Comparison of ENCODE assay signal across 1 cellular context in the genomic region with DNA sequence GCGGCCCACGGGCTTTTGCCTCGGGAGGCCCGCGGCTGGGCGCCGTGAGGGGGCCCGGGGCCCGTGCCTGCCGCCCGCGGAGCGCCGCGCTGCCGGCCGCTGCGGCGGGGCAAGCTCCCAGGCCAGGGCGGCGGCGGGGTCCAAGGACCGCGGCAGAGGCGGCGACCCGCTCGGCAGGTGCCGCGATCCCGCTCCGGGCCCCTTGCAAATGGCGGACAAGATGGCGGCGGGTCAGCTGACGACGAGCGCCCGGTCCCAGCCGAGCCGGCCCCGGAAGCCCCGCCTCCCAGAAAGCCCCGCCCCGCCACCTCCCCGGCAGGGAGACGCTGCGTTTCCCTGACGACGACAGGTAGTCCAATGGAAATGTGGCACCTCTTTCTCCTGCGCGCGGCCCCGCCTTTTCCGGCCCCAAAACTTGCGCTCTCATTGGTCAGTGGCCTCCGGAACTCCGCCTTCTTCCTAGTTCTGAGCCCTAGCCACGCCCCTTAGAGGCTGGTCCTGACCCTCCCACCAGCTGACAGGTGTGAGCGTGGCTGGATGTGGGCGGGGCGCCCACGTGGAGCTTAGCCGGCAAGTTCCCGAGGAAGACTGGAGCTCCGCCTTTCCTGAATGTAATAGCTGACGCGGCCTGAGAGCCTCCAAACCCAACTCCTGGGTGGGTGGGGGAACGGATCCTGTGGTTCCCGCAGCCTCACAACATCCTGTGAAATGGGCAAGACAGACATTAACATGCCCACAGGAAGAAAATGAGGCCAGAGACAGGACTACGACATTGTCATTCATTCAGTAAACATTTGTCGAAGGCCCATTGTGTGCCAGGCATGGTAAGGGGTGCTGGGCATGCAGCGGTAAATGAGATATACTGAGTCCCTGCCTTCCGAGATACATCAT.
TF ChIP-seq lines count a peak whose summit lies in the region.

A gene (minus strand): TSS at position 228 of the 891 bp plus-strand sequence. CDS start 232 bp downstream, outside the sequence.

TF ChIP-seq in HepG2, 621 proteins besides CTCF, POLR2A, EP300 and RAD21 (continued from another document and continues in another):
- TF ChIP-seq, protein P1, sequence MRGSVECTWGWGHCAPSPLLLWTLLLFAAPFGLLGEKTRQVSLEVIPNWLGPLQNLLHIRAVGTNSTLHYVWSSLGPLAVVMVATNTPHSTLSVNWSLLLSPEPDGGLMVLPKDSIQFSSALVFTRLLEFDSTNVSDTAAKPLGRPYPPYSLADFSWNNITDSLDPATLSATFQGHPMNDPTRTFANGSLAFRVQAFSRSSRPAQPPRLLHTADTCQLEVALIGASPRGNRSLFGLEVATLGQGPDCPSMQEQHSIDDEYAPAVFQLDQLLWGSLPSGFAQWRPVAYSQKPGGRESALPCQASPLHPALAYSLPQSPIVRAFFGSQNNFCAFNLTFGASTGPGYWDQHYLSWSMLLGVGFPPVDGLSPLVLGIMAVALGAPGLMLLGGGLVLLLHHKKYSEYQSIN (CRISPR knock-in tag; IDR thresholded peaks at IDR 0.05; ENCODE audit: borderline replicate concordance): no peak
- TF ChIP-seq ZSCAN21 (CRISPR knock-in tag; IDR thresholded peaks at IDR 0.05; ENCODE audit: borderline replicate concordance) (no peak), ZBTB42 (CRISPR knock-in tag; IDR thresholded peaks at IDR 0.05) (0 out of 2 replicates have a peak, but pooled peaks have one; percentile 8), ZNF501 (CRISPR knock-in tag; IDR thresholded peaks at IDR 0.05) (peak; percentile 57), ZNF225 (CRISPR knock-in tag; IDR thresholded peaks at IDR 0.05) (no peak), ZNF546 (CRISPR knock-in tag; conservative IDR thresholded peaks at IDR 0.05) (no peak), POLR2G (IDR thresholded peaks at IDR 0.05; ENCODE audit: low read depth, low read length) (peak; percentile 51; the same call in 1 of the 2 replicates), SP5 (CRISPR knock-in tag; IDR thresholded peaks at IDR 0.05; ENCODE audit: borderline replicate concordance, low read depth) (peak; percentile 86), NFIB (CRISPR knock-in tag; IDR thresholded peaks at IDR 0.05; ENCODE audit: borderline replicate concordance) (no peak), NRL (CRISPR knock-in tag; IDR thresholded peaks at IDR 0.05; ENCODE audit: borderline replicate concordance) (no peak), GABPA (IDR thresholded peaks at IDR 0.05; ENCODE audit: low read depth, low read length) (peak; percentile 76), GABPA (CRISPR knock-in tag; IDR thresholded peaks at IDR 0.05; ENCODE audit: low read depth) (peak; percentile 92), ZFP90 (CRISPR knock-in tag; IDR thresholded peaks at IDR 0.05; ENCODE audit: borderline replicate concordance) (no peak), PRMT3 (CRISPR knock-in tag; IDR thresholded peaks at IDR 0.05; ENCODE audit: borderline replicate concordance, low read depth) (no peak), NR1H2 (CRISPR knock-in tag; IDR thresholded peaks at IDR 0.05; ENCODE audit: borderline replicate concordance, low read depth) (no peak), ATF1 (CRISPR knock-in tag; IDR thresholded peaks at IDR 0.05) (peak; percentile 66; the same call in 1 of the 2 replicates), HNRNPH1 (optimal IDR thresholded peaks at IDR 0.05; ENCODE audit: low read depth, low read length) (no peak), HDAC1 (CRISPR knock-in tag; IDR thresholded peaks at IDR 0.05) (peak; percentile 98), RXRA (CRISPR knock-in tag; IDR thresholded peaks at IDR 0.05) (peak; percentile 60), ZSCAN12 (CRISPR knock-in tag; IDR thresholded peaks at IDR 0.05) (no peak), TP53 (CRISPR knock-in tag; conservative IDR thresholded peaks at IDR 0.05) (no peak; the same call in 1 of the 2 replicates), MZF1 (CRISPR knock-in tag; IDR thresholded peaks at IDR 0.05; ENCODE audit: borderline replicate concordance) (no peak), FLYWCH1 (CRISPR knock-in tag; IDR thresholded peaks at IDR 0.05) (no peak)
- TF ChIP-seq, protein P2, sequence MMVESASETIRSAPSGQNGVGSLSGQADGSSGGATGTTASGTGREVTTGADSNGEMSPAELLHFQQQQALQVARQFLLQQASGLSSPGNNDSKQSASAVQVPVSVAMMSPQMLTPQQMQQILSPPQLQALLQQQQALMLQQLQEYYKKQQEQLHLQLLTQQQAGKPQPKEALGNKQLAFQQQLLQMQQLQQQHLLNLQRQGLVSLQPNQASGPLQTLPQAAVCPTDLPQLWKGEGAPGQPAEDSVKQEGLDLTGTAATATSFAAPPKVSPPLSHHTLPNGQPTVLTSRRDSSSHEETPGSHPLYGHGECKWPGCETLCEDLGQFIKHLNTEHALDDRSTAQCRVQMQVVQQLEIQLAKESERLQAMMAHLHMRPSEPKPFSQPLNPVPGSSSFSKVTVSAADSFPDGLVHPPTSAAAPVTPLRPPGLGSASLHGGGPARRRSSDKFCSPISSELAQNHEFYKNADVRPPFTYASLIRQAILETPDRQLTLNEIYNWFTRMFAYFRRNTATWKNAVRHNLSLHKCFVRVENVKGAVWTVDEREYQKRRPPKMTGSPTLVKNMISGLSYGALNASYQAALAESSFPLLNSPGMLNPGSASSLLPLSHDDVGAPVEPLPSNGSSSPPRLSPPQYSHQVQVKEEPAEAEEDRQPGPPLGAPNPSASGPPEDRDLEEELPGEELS (CRISPR knock-in tag; IDR thresholded peaks at IDR 0.05): no peak; the same call in 1 of the 2 replicates
- TF ChIP-seq, protein P3, sequence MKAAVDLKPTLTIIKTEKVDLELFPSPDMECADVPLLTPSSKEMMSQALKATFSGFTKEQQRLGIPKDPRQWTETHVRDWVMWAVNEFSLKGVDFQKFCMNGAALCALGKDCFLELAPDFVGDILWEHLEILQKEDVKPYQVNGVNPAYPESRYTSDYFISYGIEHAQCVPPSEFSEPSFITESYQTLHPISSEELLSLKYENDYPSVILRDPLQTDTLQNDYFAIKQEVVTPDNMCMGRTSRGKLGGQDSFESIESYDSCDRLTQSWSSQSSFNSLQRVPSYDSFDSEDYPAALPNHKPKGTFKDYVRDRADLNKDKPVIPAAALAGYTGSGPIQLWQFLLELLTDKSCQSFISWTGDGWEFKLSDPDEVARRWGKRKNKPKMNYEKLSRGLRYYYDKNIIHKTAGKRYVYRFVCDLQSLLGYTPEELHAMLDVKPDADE (CRISPR knock-in tag; IDR thresholded peaks at IDR 0.05): no peak
- TF ChIP-seq, protein P4, sequence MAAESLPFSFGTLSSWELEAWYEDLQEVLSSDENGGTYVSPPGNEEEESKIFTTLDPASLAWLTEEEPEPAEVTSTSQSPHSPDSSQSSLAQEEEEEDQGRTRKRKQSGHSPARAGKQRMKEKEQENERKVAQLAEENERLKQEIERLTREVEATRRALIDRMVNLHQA (CRISPR knock-in tag; IDR thresholded peaks at IDR 0.05): no peak
- TF ChIP-seq, protein P5, sequence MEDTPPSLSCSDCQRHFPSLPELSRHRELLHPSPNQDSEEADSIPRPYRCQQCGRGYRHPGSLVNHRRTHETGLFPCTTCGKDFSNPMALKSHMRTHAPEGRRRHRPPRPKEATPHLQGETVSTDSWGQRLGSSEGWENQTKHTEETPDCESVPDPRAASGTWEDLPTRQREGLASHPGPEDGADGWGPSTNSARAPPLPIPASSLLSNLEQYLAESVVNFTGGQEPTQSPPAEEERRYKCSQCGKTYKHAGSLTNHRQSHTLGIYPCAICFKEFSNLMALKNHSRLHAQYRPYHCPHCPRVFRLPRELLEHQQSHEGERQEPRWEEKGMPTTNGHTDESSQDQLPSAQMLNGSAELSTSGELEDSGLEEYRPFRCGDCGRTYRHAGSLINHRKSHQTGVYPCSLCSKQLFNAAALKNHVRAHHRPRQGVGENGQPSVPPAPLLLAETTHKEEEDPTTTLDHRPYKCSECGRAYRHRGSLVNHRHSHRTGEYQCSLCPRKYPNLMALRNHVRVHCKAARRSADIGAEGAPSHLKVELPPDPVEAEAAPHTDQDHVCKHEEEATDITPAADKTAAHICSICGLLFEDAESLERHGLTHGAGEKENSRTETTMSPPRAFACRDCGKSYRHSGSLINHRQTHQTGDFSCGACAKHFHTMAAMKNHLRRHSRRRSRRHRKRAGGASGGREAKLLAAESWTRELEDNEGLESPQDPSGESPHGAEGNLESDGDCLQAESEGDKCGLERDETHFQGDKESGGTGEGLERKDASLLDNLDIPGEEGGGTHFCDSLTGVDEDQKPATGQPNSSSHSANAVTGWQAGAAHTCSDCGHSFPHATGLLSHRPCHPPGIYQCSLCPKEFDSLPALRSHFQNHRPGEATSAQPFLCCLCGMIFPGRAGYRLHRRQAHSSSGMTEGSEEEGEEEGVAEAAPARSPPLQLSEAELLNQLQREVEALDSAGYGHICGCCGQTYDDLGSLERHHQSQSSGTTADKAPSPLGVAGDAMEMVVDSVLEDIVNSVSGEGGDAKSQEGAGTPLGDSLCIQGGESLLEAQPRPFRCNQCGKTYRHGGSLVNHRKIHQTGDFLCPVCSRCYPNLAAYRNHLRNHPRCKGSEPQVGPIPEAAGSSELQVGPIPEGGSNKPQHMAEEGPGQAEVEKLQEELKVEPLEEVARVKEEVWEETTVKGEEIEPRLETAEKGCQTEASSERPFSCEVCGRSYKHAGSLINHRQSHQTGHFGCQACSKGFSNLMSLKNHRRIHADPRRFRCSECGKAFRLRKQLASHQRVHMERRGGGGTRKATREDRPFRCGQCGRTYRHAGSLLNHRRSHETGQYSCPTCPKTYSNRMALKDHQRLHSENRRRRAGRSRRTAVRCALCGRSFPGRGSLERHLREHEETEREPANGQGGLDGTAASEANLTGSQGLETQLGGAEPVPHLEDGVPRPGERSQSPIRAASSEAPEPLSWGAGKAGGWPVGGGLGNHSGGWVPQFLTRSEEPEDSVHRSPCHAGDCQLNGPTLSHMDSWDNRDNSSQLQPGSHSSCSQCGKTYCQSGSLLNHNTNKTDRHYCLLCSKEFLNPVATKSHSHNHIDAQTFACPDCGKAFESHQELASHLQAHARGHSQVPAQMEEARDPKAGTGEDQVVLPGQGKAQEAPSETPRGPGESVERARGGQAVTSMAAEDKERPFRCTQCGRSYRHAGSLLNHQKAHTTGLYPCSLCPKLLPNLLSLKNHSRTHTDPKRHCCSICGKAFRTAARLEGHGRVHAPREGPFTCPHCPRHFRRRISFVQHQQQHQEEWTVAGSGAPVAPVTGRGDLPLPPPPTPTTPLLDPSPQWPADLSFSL (CRISPR knock-in tag; IDR thresholded peaks at IDR 0.05): no peak
- TF ChIP-seq, protein P6, sequence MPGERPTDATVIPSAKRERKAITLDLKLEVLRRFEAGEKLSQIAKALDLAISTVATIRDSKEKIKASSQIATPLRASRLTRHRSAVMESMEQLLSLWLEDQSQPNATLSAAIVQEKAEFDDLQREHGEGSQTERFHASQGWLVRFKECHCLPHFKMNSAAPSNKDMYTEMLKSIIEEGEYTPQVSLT (CRISPR knock-in tag; IDR thresholded peaks at IDR 0.05; ENCODE audit: borderline replicate concordance, low read depth): no peak
- TF ChIP-seq, protein P7, sequence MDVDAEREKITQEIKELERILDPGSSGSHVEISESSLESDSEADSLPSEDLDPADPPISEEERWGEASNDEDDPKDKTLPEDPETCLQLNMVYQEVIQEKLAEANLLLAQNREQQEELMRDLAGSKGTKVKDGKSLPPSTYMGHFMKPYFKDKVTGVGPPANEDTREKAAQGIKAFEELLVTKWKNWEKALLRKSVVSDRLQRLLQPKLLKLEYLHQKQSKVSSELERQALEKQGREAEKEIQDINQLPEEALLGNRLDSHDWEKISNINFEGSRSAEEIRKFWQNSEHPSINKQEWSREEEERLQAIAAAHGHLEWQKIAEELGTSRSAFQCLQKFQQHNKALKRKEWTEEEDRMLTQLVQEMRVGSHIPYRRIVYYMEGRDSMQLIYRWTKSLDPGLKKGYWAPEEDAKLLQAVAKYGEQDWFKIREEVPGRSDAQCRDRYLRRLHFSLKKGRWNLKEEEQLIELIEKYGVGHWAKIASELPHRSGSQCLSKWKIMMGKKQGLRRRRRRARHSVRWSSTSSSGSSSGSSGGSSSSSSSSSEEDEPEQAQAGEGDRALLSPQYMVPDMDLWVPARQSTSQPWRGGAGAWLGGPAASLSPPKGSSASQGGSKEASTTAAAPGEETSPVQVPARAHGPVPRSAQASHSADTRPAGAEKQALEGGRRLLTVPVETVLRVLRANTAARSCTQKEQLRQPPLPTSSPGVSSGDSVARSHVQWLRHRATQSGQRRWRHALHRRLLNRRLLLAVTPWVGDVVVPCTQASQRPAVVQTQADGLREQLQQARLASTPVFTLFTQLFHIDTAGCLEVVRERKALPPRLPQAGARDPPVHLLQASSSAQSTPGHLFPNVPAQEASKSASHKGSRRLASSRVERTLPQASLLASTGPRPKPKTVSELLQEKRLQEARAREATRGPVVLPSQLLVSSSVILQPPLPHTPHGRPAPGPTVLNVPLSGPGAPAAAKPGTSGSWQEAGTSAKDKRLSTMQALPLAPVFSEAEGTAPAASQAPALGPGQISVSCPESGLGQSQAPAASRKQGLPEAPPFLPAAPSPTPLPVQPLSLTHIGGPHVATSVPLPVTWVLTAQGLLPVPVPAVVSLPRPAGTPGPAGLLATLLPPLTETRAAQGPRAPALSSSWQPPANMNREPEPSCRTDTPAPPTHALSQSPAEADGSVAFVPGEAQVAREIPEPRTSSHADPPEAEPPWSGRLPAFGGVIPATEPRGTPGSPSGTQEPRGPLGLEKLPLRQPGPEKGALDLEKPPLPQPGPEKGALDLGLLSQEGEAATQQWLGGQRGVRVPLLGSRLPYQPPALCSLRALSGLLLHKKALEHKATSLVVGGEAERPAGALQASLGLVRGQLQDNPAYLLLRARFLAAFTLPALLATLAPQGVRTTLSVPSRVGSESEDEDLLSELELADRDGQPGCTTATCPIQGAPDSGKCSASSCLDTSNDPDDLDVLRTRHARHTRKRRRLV (CRISPR knock-in tag; IDR thresholded peaks at IDR 0.05): no peak
- TF ChIP-seq, protein P8, sequence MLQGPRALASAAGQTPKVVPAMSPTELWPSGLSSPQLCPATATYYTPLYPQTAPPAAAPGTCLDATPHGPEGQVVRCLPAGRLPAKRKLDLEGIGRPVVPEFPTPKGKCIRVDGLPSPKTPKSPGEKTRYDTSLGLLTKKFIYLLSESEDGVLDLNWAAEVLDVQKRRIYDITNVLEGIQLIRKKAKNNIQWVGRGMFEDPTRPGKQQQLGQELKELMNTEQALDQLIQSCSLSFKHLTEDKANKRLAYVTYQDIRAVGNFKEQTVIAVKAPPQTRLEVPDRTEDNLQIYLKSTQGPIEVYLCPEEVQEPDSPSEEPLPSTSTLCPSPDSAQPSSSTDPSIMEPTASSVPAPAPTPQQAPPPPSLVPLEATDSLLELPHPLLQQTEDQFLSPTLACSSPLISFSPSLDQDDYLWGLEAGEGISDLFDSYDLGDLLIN (CRISPR knock-in tag; IDR thresholded peaks at IDR 0.05; ENCODE audit: borderline replicate concordance): no peak
- TF ChIP-seq, protein P9, sequence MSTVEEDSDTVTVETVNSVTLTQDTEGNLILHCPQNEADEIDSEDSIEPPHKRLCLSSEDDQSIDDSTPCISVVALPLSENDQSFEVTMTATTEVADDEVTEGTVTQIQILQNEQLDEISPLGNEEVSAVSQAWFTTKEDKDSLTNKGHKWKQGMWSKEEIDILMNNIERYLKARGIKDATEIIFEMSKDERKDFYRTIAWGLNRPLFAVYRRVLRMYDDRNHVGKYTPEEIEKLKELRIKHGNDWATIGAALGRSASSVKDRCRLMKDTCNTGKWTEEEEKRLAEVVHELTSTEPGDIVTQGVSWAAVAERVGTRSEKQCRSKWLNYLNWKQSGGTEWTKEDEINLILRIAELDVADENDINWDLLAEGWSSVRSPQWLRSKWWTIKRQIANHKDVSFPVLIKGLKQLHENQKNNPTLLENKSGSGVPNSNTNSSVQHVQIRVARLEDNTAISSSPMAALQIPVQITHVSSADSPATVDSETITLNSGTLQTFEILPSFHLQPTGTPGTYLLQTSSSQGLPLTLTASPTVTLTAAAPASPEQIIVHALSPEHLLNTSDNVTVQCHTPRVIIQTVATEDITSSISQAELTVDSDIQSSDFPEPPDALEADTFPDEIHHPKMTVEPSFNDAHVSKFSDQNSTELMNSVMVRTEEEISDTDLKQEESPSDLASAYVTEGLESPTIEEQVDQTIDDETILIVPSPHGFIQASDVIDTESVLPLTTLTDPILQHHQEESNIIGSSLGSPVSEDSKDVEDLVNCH (CRISPR knock-in tag; IDR thresholded peaks at IDR 0.05): no peak
- TF ChIP-seq, protein P10, sequence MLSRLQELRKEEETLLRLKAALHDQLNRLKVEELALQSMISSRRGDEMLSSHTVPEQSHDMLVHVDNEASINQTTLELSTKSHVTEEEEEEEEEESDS (CRISPR knock-in tag; IDR thresholded peaks at IDR 0.05; ENCODE audit: borderline replicate concordance): no peak
